8 cellular contexts compared by ENCODE assay signal in the genomic region with DNA sequence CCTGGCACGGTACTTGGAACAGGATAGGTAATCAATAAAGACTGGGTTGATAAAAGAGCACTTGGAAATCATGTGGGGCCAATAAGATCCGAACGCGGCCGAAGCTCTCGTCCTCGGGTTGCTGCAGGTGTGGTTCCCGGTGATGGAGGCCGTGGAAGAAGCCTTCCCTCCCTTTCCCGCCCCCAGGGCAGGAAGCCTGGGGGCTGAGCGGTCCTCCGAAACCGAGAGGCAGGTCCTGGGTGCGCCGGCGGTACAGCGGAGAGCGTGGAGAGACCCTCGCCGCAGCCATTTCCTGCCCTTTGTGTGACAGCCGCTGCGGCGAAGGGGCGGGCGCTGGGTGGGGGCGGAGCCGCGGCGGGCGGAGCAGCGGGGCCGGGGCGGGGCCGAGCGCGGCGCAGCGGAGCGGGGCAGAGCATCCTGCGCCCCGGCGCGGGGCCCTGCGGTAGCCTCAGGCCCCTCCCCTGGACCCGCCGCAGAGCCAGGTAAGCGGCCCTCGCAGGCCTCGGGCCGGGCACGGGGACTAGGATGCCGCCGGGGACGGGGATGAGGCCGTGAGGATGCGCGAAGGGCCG. TPM values are rescaled to one million over a fixed set of nuclear protein-coding genes. Genes with fewer than 3 reads are reported as not detected.
A peak's percentile ranks its signal among the peaks of the same experiment; 100 is the strongest.
DNase-seq lines count a peak whose midpoint lies in the region; ATAC-seq and TF ChIP-seq lines count a peak whose summit lies in the region.

A gene (plus strand): TSS at position 410 of the 572 bp plus-strand sequence. CDS start 19,239 bp downstream, outside the sequence.

- H3K4me3 Mint-ChIP-seq in Calu3 (ENCODE audit: low read depth, unreplicated experiment) = peak within 1 kb of the TSS; percentile 95

- peaks cover 21% of the 10 kb centered on the region for H3K27me3 ChIP-seq in Panc1 (ENCODE audit: control insufficient read depth, insufficient read depth, low read length)
- H3K27me3 ChIP-seq in neuron (ENCODE audit: insufficient read depth, low read length) = no peaks in the 10 kb centered on the region
- H3K27me3 ChIP-seq in subcutaneous abdominal adipose tissue (ENCODE audit: control insufficient read depth in 5 of 5, insufficient read depth in 4 of 5, low read length in 5 of 5) = peaks cover 0 to 11% (median 7%) of the 10 kb centered on the region in 5 donors

- peaks cover 14% of the 10 kb centered on the region for H3K36me3 Mint-ChIP-seq in Calu3 (ENCODE audit: insufficient read depth, unreplicated experiment)

- peaks cover 10% of the 10 kb centered on the region for H3K27me3 Mint-ChIP-seq in Calu3 (ENCODE audit: unreplicated experiment)

- intact Hi-C loops in Calu3 (cut with micrococcal nuclease; ENCODE audit: unreplicated experiment) (loop anchor here (2.0 to 5.0 kb wide), 2 partner anchors 25 to 123 kb away; a partner anchor contains a TSS), Panc1 (cut with micrococcal nuclease; ENCODE audit: unreplicated experiment) (loop anchor here (2.0 kb wide), 1 partner anchor 117 kb away; no protein-coding TSS in a partner anchor)

- H3K27ac Mint-ChIP-seq in Calu3 (ENCODE audit: unreplicated experiment) = peak within 1 kb of the TSS; percentile 22

- no peaks in the 10 kb centered on the region for H3K9me3 Mint-ChIP-seq in Calu3 (ENCODE audit: low read depth, unreplicated experiment)

- peak within 1 kb of the TSS; percentile 79 for H2AFZ ChIP-seq in neuron (ENCODE audit: low read depth, low read length)

- peak within 1 kb of the TSS; percentile 46 to 58 for H3K4me3 ChIP-seq in Panc1 (ENCODE audit: low read depth in 2 of 2, low read length in 2 of 2)
- peak within 1 kb of the TSS; percentile 64 for H3K4me3 ChIP-seq in fibroblast of villous mesenchyme (ENCODE audit: low read depth, low read length)
- H3K4me3 ChIP-seq in neuron (ENCODE audit: low read length) = peak within 1 kb of the TSS; percentile 67
- H3K4me3 ChIP-seq in subcutaneous abdominal adipose tissue (ENCODE audit: low read depth in 1 of 5, low read length in 5 of 5) = peak within 1 kb of the TSS; percentile 61 to 80 (median 76)

- ATAC-seq in GM19467 (IDR thresholded peaks at IDR 0.05; ENCODE audit: unreplicated experiment) = peak; percentile 87
- ATAC-seq in HG03575 (IDR thresholded peaks at IDR 0.05; ENCODE audit: extremely low read depth, insufficient number of reproducible peaks, low FRiP score, unreplicated experiment) = peak; percentile 37
- peak; percentile 95 for ATAC-seq in Panc1

- H3K9ac ChIP-seq in subcutaneous abdominal adipose tissue (ENCODE audit: low read length in 5 of 5) = peak within 1 kb of the TSS in 4 of 5 donors; percentile 18 to 79 (median 48)

- POLR2A ChIA-PET in Panc1 (lab: Charles Lee) = no interaction called here

- CTCF ChIA-PET in Calu3 (lab: Charles Lee) (interaction anchor here (1.2 kb wide), 1 partner anchor 23 kb away, joined by 11 read pairs; no protein-coding TSS in a partner anchor), Panc1 (lab: Charles Lee) (no interaction called here)

- BruUV-seq in Calu3 (replicated peaks; lab: Mats Ljungman, UMichigan) (no TSS peak), Panc1 (replicated peaks; lab: Mats Ljungman, UMichigan) (no TSS peak)

- TF ChIP-seq CTCF in Calu3 (IDR thresholded peaks at IDR 0.05; ENCODE audit: unreplicated experiment) (no peak), Panc1 (IDR thresholded peaks at IDR 0.05) (no peak), fibroblast of villous mesenchyme (IDR thresholded peaks at IDR 0.05; ENCODE audit: insufficient read depth, low read depth, low read length) (no peak)

- no peak within 1 kb of the TSS for H3K27ac ChIP-seq in Panc1 (ENCODE audit: low read length)
- no peak within 1 kb of the TSS for H3K27ac ChIP-seq in subcutaneous abdominal adipose tissue (ENCODE audit: low read depth, low read length)

- H3K36me3 ChIP-seq in Panc1 (ENCODE audit: control insufficient read depth, insufficient read depth, low read length) = no peaks in the 10 kb centered on the region; the same call in 1 of the 2 replicates
- peaks cover 4% of the 10 kb centered on the region for H3K36me3 ChIP-seq in neuron (ENCODE audit: insufficient read depth, low read length)
- H3K36me3 ChIP-seq in subcutaneous abdominal adipose tissue (ENCODE audit: control insufficient read depth in 5 of 5, insufficient read depth in 5 of 5, low read length in 5 of 5) = no peaks in the 10 kb centered on the region

- H3K4me1 ChIP-seq in Panc1 (ENCODE audit: control insufficient read depth, insufficient read depth, low read length) (no peaks in the 10 kb centered on the region), neuron (ENCODE audit: insufficient read depth, low read length) (peaks cover 28% of the 10 kb centered on the region), subcutaneous abdominal adipose tissue (ENCODE audit: control insufficient read depth in 5 of 5, insufficient read depth in 5 of 5, low read length in 5 of 5) (peaks cover 0 to 15% (median 12%) of the 10 kb centered on the region in 5 donors)

- H3K4me1 Mint-ChIP-seq in Calu3 (ENCODE audit: low read depth, unreplicated experiment) = peaks cover 15% of the 10 kb centered on the region

- H3K9me3 ChIP-seq in Panc1 (ENCODE audit: control insufficient read depth, insufficient read depth, low read depth, low read length) = no peaks in the 10 kb centered on the region
- H3K9me3 ChIP-seq in neuron (ENCODE audit: low read length) = no peaks in the 10 kb centered on the region
- H3K9me3 ChIP-seq in subcutaneous abdominal adipose tissue (ENCODE audit: control insufficient read depth in 5 of 5, low read length in 5 of 5) = no peaks in the 10 kb centered on the region

- DNase-seq in Calu3 = peak; percentile 74
- DNase-seq in Panc1 (ENCODE audit: low read depth, low spot score) = no peak
- peak; percentile 65 to 78 for DNase-seq in activated T-helper 1 cell treated with anti-CD3 and anti-CD28 coated beads, Interleukin-2, amount 50 U/mL, for 16 hours (ENCODE audit: low read depth in 1 of 2, low spot score in 1 of 2)
- DNase-seq in fibroblast of villous mesenchyme (ENCODE audit: low read depth) = peak; percentile 13

- in situ Hi-C loops in Panc1 (cut with HindIII; ENCODE audit: low pct_unique_long_range_greater_than_20kb, low sequenced_read_pairs) = no loop called here

RNA-seq across cellular contexts. Expression of the gene that starts here (rescaled TPM):
- total RNA-seq in Calu3 (2022) (37.8 and 38.8 TPM in 2 replicates), Panc1 (2021; ENCODE audit: unreplicated experiment) (0.80 TPM), fibroblast of villous mesenchyme (11.6 and 13.4 TPM in 2 replicates)
- 0.65 TPM for polyA plus RNA-seq in Panc1 (2012; ENCODE audit: insufficient read length)

Comparison
In these comparisons a context has a peak if more than half of its experiments do, and no peak if none do; other contexts are left out.
1. Peak in ATAC-seq and H3K4me3 ChIP-seq in Panc1; RNA of the gene not detected or under 1 TPM.
2. ATAC-seq: peak in every context shown above with its lines; median percentile 95 in Panc1; 87 in GM19467; 37 in HG03575.